Comparison of ENCODE assay signal across 2 cellular contexts in genomic region chr12:124565071-124565491, GRCh38.
TF ChIP-seq lines count a peak whose summit lies in the region.

No MANE protein-coding gene starts in this region.

TF ChIP-seq in HCT116, 20 proteins besides CTCF, POLR2A, EP300 and RAD21:
- TF ChIP-seq ZBTB33 (IDR thresholded peaks at IDR 0.05; ENCODE audit: extremely low read depth, insufficient replicate concordance, low read length) (no peak), ZFX (IDR thresholded peaks at IDR 0.05) (no peak), POLR2AphosphoS5 (IDR thresholded peaks at IDR 0.05; ENCODE audit: low read depth, low read length) (no peak), MAX (IDR thresholded peaks at IDR 0.05) (no peak), ZNF274 (IDR thresholded peaks at IDR 0.05; ENCODE audit: low read depth, low read length) (no peak), EZH2 (IDR thresholded peaks at IDR 0.05) (no peak)

TF ChIP-seq in K562, 482 proteins besides CTCF, POLR2A, EP300 and RAD21 (continues in another document):
- TF ChIP-seq ZNF785 (CRISPR knock-in tag; IDR thresholded peaks at IDR 0.05) (no peak), DPF2 (IDR thresholded peaks at IDR 0.05) (no peak), HNRNPL (IDR thresholded peaks at IDR 0.05; ENCODE audit: low read depth, low read length) (no peak), NFRKB (IDR thresholded peaks at IDR 0.05; ENCODE audit: low read depth) (no peak), RBM25 (IDR thresholded peaks at IDR 0.05; ENCODE audit: low read depth, low read length, severe bottlenecking) (peak; percentile 64), ZNF175 (CRISPR knock-in tag; IDR thresholded peaks at IDR 0.05; ENCODE audit: low read depth) (no peak), BRF2 (IDR thresholded peaks at IDR 0.05; ENCODE audit: borderline replicate concordance, insufficient read depth, insufficient read length) (no peak), ZNF24 (IDR thresholded peaks at IDR 0.05) (no peak), ZBTB33 (CRISPR knock-in tag; IDR thresholded peaks at IDR 0.05) (peak; percentile 86), BCOR (IDR thresholded peaks at IDR 0.05) (0 out of 2 replicates have a peak, but pooled peaks have one; percentile 22), RBFOX2 (IDR thresholded peaks at IDR 0.05; ENCODE audit: low read depth, low read length) (peak; percentile 37; the same call in 1 of the 2 replicates), CCNT2 (IDR thresholded peaks at IDR 0.05; ENCODE audit: borderline replicate concordance, extremely low read depth, insufficient read length, low read depth, low read length) (no peak), SAP30 (IDR thresholded peaks at IDR 0.05; ENCODE audit: borderline replicate concordance, insufficient read depth, low read depth, low read length, poor library complexity, severe bottlenecking) (no peak), SOX6 (IDR thresholded peaks at IDR 0.05) (no peak), GTF3C2 (IDR thresholded peaks at IDR 0.05; ENCODE audit: borderline replicate concordance, extremely low read depth, insufficient read length) (no peak), RERE (CRISPR knock-in tag; IDR thresholded peaks at IDR 0.05; ENCODE audit: borderline replicate concordance) (no peak), STAG1 (CRISPR knock-in tag; IDR thresholded peaks at IDR 0.05; ENCODE audit: borderline replicate concordance) (no peak), ATF4 (CRISPR knock-in tag; IDR thresholded peaks at IDR 0.05) (no peak), BRD9 (IDR thresholded peaks at IDR 0.05; ENCODE audit: low read depth, partially characterized antibody) (no peak), POLR3G (IDR thresholded peaks at IDR 0.05; ENCODE audit: extremely low read depth, insufficient read length, insufficient replicate concordance) (no peak), KDM5B (IDR thresholded peaks at IDR 0.05; ENCODE audit: insufficient replicate concordance, low read depth, low read length) (no peak), MGA (IDR thresholded peaks at IDR 0.05) (no peak), COPS2 (conservative IDR thresholded peaks at IDR 0.05) (no peak), RNF2 (IDR thresholded peaks at IDR 0.05) (no peak), GABPB1 (CRISPR knock-in tag; IDR thresholded peaks at IDR 0.05) (no peak), ZNF512 (tag; IDR thresholded peaks at IDR 0.05) (no peak), FOXA1 (IDR thresholded peaks at IDR 0.05; ENCODE audit: borderline replicate concordance) (no peak)
